ENCODE assay signal across 28 cellular contexts in the genomic region with DNA sequence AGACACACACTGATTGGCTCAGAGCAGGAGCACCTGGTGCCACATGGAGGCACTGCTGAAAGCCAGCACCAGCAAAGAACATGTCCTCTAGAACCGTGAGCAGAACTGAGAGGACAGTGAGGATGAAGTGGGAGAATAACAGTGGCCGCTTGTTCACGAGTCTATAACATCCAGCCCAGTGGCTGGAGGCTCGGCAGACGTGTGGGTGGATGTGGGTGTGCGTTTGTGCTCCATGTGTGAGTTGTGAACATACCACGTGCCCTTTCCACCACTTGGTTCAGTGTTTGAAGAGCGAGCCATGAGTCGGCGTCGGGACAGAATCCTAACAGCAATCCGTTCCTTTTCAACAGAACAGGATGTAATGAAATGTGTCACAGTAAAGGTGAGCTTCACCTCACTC.
"Had no signal": no experiment of that assay in that cellular context is flagged by ENCODE, and none has a peak within 500 bp of the region (broad histone marks: within the 10 kb centered on the region; RNA-seq: fewer than 3 reads in every experiment).

No MANE protein-coding gene starts in this region.

- H3K36me3 Mint-ChIP-seq: immature natural killer cell; naive thymus-derived CD4-positive, alpha-beta T cell; natural killer cell treated with Interleukin-12 subunit alpha and Interleukin-12 subunit beta and Interleukin-15 and Interleukin-18, amount 100 ng/mL, for 72 hours; stimulated activated naive B cell treated with anti-CD40 and anti-IgM and Interleukin-4, amounts not matched to agents 10 μg/mL and 1 μg/mL and 100 μg/mL, for 72 hours had no signal

- H3K36me3 ChIP-seq: left ventricle myocardium inferior, pancreas, prostate gland, stomach, thyroid gland, transverse colon, upper lobe of left lung had no signal

- H3K27me3 Mint-ChIP-seq: stimulated activated naive B cell treated with anti-CD40 and anti-IgM and Interleukin-4, amounts not matched to agents 10 μg/mL and 1 μg/mL and 100 μg/mL, for 72 hours had no signal

- H3K9me3 Mint-ChIP-seq: immature natural killer cell; natural killer cell treated with Interleukin-12 subunit alpha and Interleukin-12 subunit beta and Interleukin-15 and Interleukin-18, amount 100 ng/mL, for 72 hours had no signal

- H3K4me1 ChIP-seq: pancreas, prostate gland, stomach, testis, thyroid gland had no signal

- H3K4me3 ChIP-seq: left ventricle myocardium inferior, lung, mucosa of descending colon, pancreas, prostate gland, skin epidermis, stomach, testis, thyroid gland, transverse colon, upper lobe of left lung had no signal

- H3K27me3 ChIP-seq: pancreas, testis, thyroid gland, transverse colon, upper lobe of left lung had no signal

- H3K27ac Mint-ChIP-seq: immature natural killer cell; naive thymus-derived CD4-positive, alpha-beta T cell; natural killer cell treated with Interleukin-12 subunit alpha and Interleukin-12 subunit beta and Interleukin-15 and Interleukin-18, amount 100 ng/mL, for 72 hours; stimulated activated naive B cell treated with anti-CD40 and anti-IgM and Interleukin-4, amounts not matched to agents 10 μg/mL and 1 μg/mL and 100 μg/mL, for 72 hours had no signal

- H3K4me3 Mint-ChIP-seq: immature natural killer cell; naive thymus-derived CD4-positive, alpha-beta T cell; natural killer cell treated with Interleukin-12 subunit alpha and Interleukin-12 subunit beta and Interleukin-15 and Interleukin-18, amount 100 ng/mL, for 72 hours; stimulated activated naive B cell treated with anti-CD40 and anti-IgM and Interleukin-4, amounts not matched to agents 10 μg/mL and 1 μg/mL and 100 μg/mL, for 72 hours had no signal

- H3K27ac ChIP-seq: left ventricle myocardium inferior, pancreas, prostate gland, skin epidermis, stomach, testis, thyroid gland, transverse colon, upper lobe of left lung had no signal

- H3K4me1 Mint-ChIP-seq: immature natural killer cell; stimulated activated naive B cell treated with anti-CD40 and anti-IgM and Interleukin-4, amounts not matched to agents 10 μg/mL and 1 μg/mL and 100 μg/mL, for 72 hours had no signal

- DNase-seq: hypothalamus; immature natural killer cell; left ventricle myocardium inferior; mesendoderm; midbrain; mucosa of descending colon; naive thymus-derived CD4-positive, alpha-beta T cell; nucleus accumbens; pancreas; posterior cingulate gyrus; retina; right cardiac atrium; stimulated activated CD4-positive, alpha-beta T cell treated with anti-CD3 and anti-CD28 coated beads, Interleukin-12 subunit alpha, Interleukin-12 subunit beta, amount 100 ng/mL, for 4 hours; stimulated activated CD4-positive, alpha-beta T cell treated with anti-CD3 and anti-CD28 coated beads, Interleukin-15, amount 100 ng/mL, for 24 hours; stimulated activated CD4-positive, alpha-beta T cell treated with anti-CD3 and anti-CD28 coated beads, Interleukin-2, amount 100 ng/mL, for 24 hours; stimulated activated CD4-positive, alpha-beta T cell treated with anti-CD3 and anti-CD28 coated beads, Interleukin-4, amount 100 ng/mL, for 1 hour; stimulated activated naive B cell treated with anti-CD40 and anti-IgM and Interleukin-4, amounts not matched to agents 10 μg/mL and 1 μg/mL and 100 μg/mL, for 72 hours; stimulated activated naive CD8-positive, alpha-beta T cell treated with anti-CD3 and anti-CD28 coated beads, Interleukin-15, Interleukin-2, amounts not matched to agents 100 U/mL and 50 U/mL, for 24 hours; stomach; testis; thyroid gland; transverse colon had no signal

- H3K9me3 ChIP-seq: left ventricle myocardium inferior, mucosa of descending colon, pancreas, prostate gland, stomach, testis, thyroid gland, transverse colon, upper lobe of left lung had no signal

- ATAC-seq: mucosa of descending colon; naive thymus-derived CD4-positive, alpha-beta T cell; natural killer cell treated with Interleukin-12 subunit alpha and Interleukin-12 subunit beta and Interleukin-15 and Interleukin-18, amount 100 ng/mL, for 72 hours; pancreas; right cardiac atrium; sciatic nerve; stimulated activated naive B cell treated with anti-CD40 and anti-IgM and Interleukin-4, amounts not matched to agents 10 μg/mL and 1 μg/mL and 100 μg/mL, for 72 hours; stimulated activated naive CD8-positive, alpha-beta T cell treated with anti-CD3 and anti-CD28 coated beads, Interleukin-15, Interleukin-2, amounts not matched to agents 100 U/mL and 50 U/mL, for 24 hours had no signal
